13 cellular contexts compared by ENCODE assay signal in genomic region chr17:10171057-10171456, GRCh38. TPM values are rescaled to one million over a fixed set of nuclear protein-coding genes. Genes with fewer than 3 reads are reported as not detected.
DNase-seq lines count a peak whose midpoint lies in the region; ATAC-seq, FAIRE-seq and TF ChIP-seq lines count a peak whose summit lies in the region.
"Had no signal": no experiment of that assay in that cellular context is flagged by ENCODE, and none has a peak within 500 bp of the region (broad histone marks: within the 10 kb centered on the region; RNA-seq: fewer than 3 reads in every experiment).

No MANE protein-coding gene starts in this region.

- no peak overlapping the region for H3K23ac ChIP-seq in trophoblast cell (ENCODE audit: low read length)

- peaks cover 24% of the 10 kb centered on the region for H3K27me3 Mint-ChIP-seq in activated CD8-positive, alpha-beta T cell treated with anti-CD3 and anti-CD28 coated beads for 36 hours

- no peaks in the 10 kb centered on the region for H4K20me1 ChIP-seq in Loucy (ENCODE audit: insufficient read depth, low read length, poor library complexity, severe bottlenecking)

- intact Hi-C loops in activated CD8-positive, alpha-beta T cell treated with anti-CD3 and anti-CD28 coated beads for 36 hours (cut with micrococcal nuclease) = no loop called here

- H4K91ac ChIP-seq in trophoblast cell (ENCODE audit: low read depth, low read length) = no peak overlapping the region

- H2AFZ ChIP-seq in Loucy (ENCODE audit: low read length) (no peak overlapping the region), trophoblast cell (ENCODE audit: insufficient read depth, low read length, poor library complexity) (no peak overlapping the region)

- no peak for TF ChIP-seq CTCF in A549 (IDR thresholded peaks at IDR 0.05)
- TF ChIP-seq CTCF in Loucy (conservative IDR thresholded peaks at IDR 0.05; ENCODE audit: low read length) = no peak
- no peak for TF ChIP-seq CTCF in activated CD8-positive, alpha-beta T cell treated with anti-CD3 and anti-CD28 coated beads for 36 hours (IDR thresholded peaks at IDR 0.05)

- no peak for TF ChIP-seq POLR2A in A549 (IDR thresholded peaks at IDR 0.05; ENCODE audit: low read length)

- H3K27ac ChIP-seq in A549 (no peak overlapping the region), trophoblast cell (ENCODE audit: low read depth, low read length) (no peak overlapping the region)

- H3K79me1 ChIP-seq in trophoblast cell (ENCODE audit: low read length) = peaks cover 6% of the 10 kb centered on the region

- POLR2A ChIA-PET in A549 (lab: Yijun Ruan, JAX) = no interaction called here
- POLR2A ChIA-PET in activated CD8-positive, alpha-beta T cell treated with anti-CD3 and anti-CD28 coated beads for 36 hours (lab: Charles Lee) = no interaction called here

- no peaks in the 10 kb centered on the region for H3K27me3 ChIP-seq in Loucy (ENCODE audit: insufficient read depth, low read length, poor library complexity, severe bottlenecking)
- H3K27me3 ChIP-seq in trophoblast cell (ENCODE audit: insufficient read depth, low read length) = no peaks in the 10 kb centered on the region
- H3K27me3 ChIP-seq: upper lobe of left lung had no signal

- no peak overlapping the region for H3K4me3 ChIP-seq in A549
- no peak overlapping the region for H3K4me3 ChIP-seq in Loucy (ENCODE audit: low read length, poor library complexity, severe bottlenecking)
- no peak overlapping the region for H3K4me3 ChIP-seq in trophoblast cell (ENCODE audit: low read depth, low read length)
- H3K4me3 ChIP-seq: upper lobe of left lung had no signal

- H3K9me2 ChIP-seq in Loucy (replicated peaks; ENCODE audit: low read depth, low read length) = no peaks in the 10 kb centered on the region

- no peak overlapping the region for H3K14ac ChIP-seq in trophoblast cell (ENCODE audit: low read length)

- H3K4ac ChIP-seq in trophoblast cell (ENCODE audit: low read depth, low read length) = peak overlapping the region; percentile 12

- no peak overlapping the region for H2BK5ac ChIP-seq in trophoblast cell (ENCODE audit: low read depth, low read length, poor library complexity)

- no peaks in the 10 kb centered on the region for H3K4me1 ChIP-seq in A549
- peaks cover 33% of the 10 kb centered on the region for H3K4me1 ChIP-seq in Loucy (ENCODE audit: insufficient read depth, low read length, poor library complexity, severe bottlenecking)
- H3K4me1 ChIP-seq in trophoblast cell (ENCODE audit: control insufficient read depth in 1 of 2, insufficient read depth in 2 of 2, low read length in 2 of 2) = peaks cover 11 to 14% of the 10 kb centered on the region in 2 experiments

- H3F3A ChIP-seq in Loucy (ENCODE audit: low read depth) = no peaks in the 10 kb centered on the region

- no peak overlapping the region for H4K8ac ChIP-seq in trophoblast cell (ENCODE audit: low read depth, low read length)

- H3K79me2 ChIP-seq in Loucy (ENCODE audit: insufficient read depth, low read length) = peaks cover 92% of the 10 kb centered on the region
- peaks cover 2% of the 10 kb centered on the region for H3K79me2 ChIP-seq in trophoblast cell (ENCODE audit: control insufficient read depth, insufficient read depth, low read length, poor library complexity)

- peaks cover 2% of the 10 kb centered on the region for H3K36me3 Mint-ChIP-seq in activated CD8-positive, alpha-beta T cell treated with anti-CD3 and anti-CD28 coated beads for 36 hours (ENCODE audit: low read depth)

- DNase-seq in A549 (ENCODE audit: low read depth in 1 of 2, low spot score in 1 of 2) (no peak), globus pallidus (ENCODE audit: low spot score) (peak; percentile 53), trophoblast cell (no peak), NCI-H1930 (lab: John Stamatoyannopoulos, UW) (no peak)
- no peak for DNase-seq in activated CD8-positive, alpha-beta T cell treated with anti-CD3 and anti-CD28 coated beads for 36 hours
- DNase-seq: activated CD8-positive, alpha-beta memory T cell treated with anti-CD3 and anti-CD28 coated beads, Interleukin-2, amount 50 U/mL, for 48 hours; amniotic stem cell; effector CD4-positive, alpha-beta T cell; NCI-H446; upper lobe of left lung had no signal

- peak; percentile 32 for FAIRE-seq in A549 (lab: Jason Lieb, UNC)

- H3K9ac ChIP-seq in Loucy (ENCODE audit: low read depth, low read length, poor library complexity, severe bottlenecking) = peak overlapping the region; percentile 53
- H3K9ac ChIP-seq in trophoblast cell (ENCODE audit: low read length) = no peak overlapping the region

- WGBS in A549 (ENCODE audit: missing lambda C conversion rate) = 27% methylated on average over 7 of the region's 7 CpGs
- WGBS in trophoblast cell (ENCODE audit: extremely low coverage, insufficient coverage, insufficient read length) = no CpG with 5 or more reads among the region's 7 CpGs

- peaks cover 16% of the 10 kb centered on the region for H3K4me1 Mint-ChIP-seq in activated CD8-positive, alpha-beta T cell treated with anti-CD3 and anti-CD28 coated beads for 36 hours (ENCODE audit: low read depth)

- no peak overlapping the region for H4K12ac ChIP-seq in trophoblast cell (ENCODE audit: low read depth, low read length)

- TF ChIP-seq EP300 in A549 (IDR thresholded peaks at IDR 0.05) = no peak

- peak overlapping the region; percentile 33 for H3K18ac ChIP-seq in trophoblast cell (ENCODE audit: low read length)

- CTCF ChIA-PET in A549 (lab: Yijun Ruan, JAX) = no interaction called here
- CTCF ChIA-PET in activated CD8-positive, alpha-beta T cell treated with anti-CD3 and anti-CD28 coated beads for 36 hours (lab: Charles Lee) = no interaction called here

- peaks cover 7% of the 10 kb centered on the region; the same call in 2 of the 3 replicates for H3K9me3 ChIP-seq in A549
- H3K9me3 ChIP-seq in Loucy (ENCODE audit: insufficient read depth, low read depth, low read length) = no peaks in the 10 kb centered on the region
- H3K9me3 ChIP-seq in trophoblast cell (ENCODE audit: insufficient read depth, low read depth, low read length) = no peaks in the 10 kb centered on the region

- H3K4me2 ChIP-seq in A549 (no peak overlapping the region), Loucy (ENCODE audit: low read depth, low read length, poor library complexity, severe bottlenecking) (peak overlapping the region; percentile 64), trophoblast cell (ENCODE audit: low read length) (no peak overlapping the region)

- peak overlapping the region; percentile 23 for H2BK120ac ChIP-seq in trophoblast cell (ENCODE audit: insufficient read depth, low read length, poor library complexity)

- ATAC-seq in A549 = no peak
- no peak for ATAC-seq in HG02588 (IDR thresholded peaks at IDR 0.05; ENCODE audit: unreplicated experiment)
- no peak for ATAC-seq in HG03565 (IDR thresholded peaks at IDR 0.05; ENCODE audit: unreplicated experiment)
- ATAC-seq in activated CD8-positive, alpha-beta T cell treated with anti-CD3 and anti-CD28 coated beads for 36 hours = no peak

- H3K36me3 ChIP-seq in Loucy (ENCODE audit: insufficient read depth, low read length) = no peaks in the 10 kb centered on the region
- no peaks in the 10 kb centered on the region for H3K36me3 ChIP-seq in trophoblast cell (ENCODE audit: control insufficient read depth in 1 of 2, insufficient read depth in 2 of 2, low read length in 2 of 2)
- H3K36me3 ChIP-seq: upper lobe of left lung had no signal

- no peak overlapping the region for H2BK12ac ChIP-seq in trophoblast cell (ENCODE audit: low read length)

- no peak overlapping the region for H3K4me3 Mint-ChIP-seq in activated CD8-positive, alpha-beta T cell treated with anti-CD3 and anti-CD28 coated beads for 36 hours

- peaks cover 2% of the 10 kb centered on the region for H3K9me3 Mint-ChIP-seq in activated CD8-positive, alpha-beta T cell treated with anti-CD3 and anti-CD28 coated beads for 36 hours

- TF ChIP-seq RAD21 in A549 (conservative IDR thresholded peaks at IDR 0.05 in 1 of 2, IDR thresholded peaks at IDR 0.05 in 1 of 2) = no peak

- H3K27ac Mint-ChIP-seq in activated CD8-positive, alpha-beta T cell treated with anti-CD3 and anti-CD28 coated beads for 36 hours = no peak overlapping the region

- peak overlapping the region; percentile 56 for H2AK5ac ChIP-seq in trophoblast cell (ENCODE audit: low read length)

TF ChIP-seq in A549, 52 proteins besides CTCF, POLR2A, EP300 and RAD21 (continues in another document):
- no peak for TF ChIP-seq TP53 (CRISPR knock-in tag; IDR thresholded peaks at IDR 0.05)
- TF ChIP-seq CHD2 (IDR thresholded peaks at IDR 0.05; ENCODE audit: low read length, partially characterized antibody) = no peak
- no peak for TF ChIP-seq EHF (CRISPR knock-in tag; IDR thresholded peaks at IDR 0.05)
- TF ChIP-seq RARB (CRISPR knock-in tag; IDR thresholded peaks at IDR 0.05) = no peak
- TF ChIP-seq JUN (IDR thresholded peaks at IDR 0.05) = no peak
- no peak for TF ChIP-seq RFX5 (IDR thresholded peaks at IDR 0.05)
- no peak for TF ChIP-seq HOXB5 (CRISPR knock-in tag; IDR thresholded peaks at IDR 0.05)
- TF ChIP-seq, protein P1, sequence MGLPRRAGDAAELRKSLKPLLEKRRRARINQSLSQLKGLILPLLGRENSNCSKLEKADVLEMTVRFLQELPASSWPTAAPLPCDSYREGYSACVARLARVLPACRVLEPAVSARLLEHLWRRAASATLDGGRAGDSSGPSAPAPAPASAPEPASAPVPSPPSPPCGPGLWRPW (IDR thresholded peaks at IDR 0.05) = no peak
- no peak for TF ChIP-seq KDM1A (IDR thresholded peaks at IDR 0.05; ENCODE audit: low read depth)
- TF ChIP-seq, protein P2, sequence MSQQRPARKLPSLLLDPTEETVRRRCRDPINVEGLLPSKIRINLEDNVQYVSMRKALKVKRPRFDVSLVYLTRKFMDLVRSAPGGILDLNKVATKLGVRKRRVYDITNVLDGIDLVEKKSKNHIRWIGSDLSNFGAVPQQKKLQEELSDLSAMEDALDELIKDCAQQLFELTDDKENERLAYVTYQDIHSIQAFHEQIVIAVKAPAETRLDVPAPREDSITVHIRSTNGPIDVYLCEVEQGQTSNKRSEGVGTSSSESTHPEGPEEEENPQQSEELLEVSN (IDR thresholded peaks at IDR 0.05; ENCODE audit: borderline replicate concordance, low read depth) = no peak
- no peak for TF ChIP-seq JUNB (IDR thresholded peaks at IDR 0.05)
- no peak for TF ChIP-seq HOXB13 (CRISPR knock-in tag; IDR thresholded peaks at IDR 0.05; ENCODE audit: low read depth)

RNA-seq across cellular contexts. Expression of gene GAS7, which starts 27.3 kb away (rescaled TPM):
- polyA plus RNA-seq in A549 (2011; rRNA removed) (1.5 and 1.6 TPM in 2 replicates), A549 (2017; fragmentation: RNase III; extraction: RNeasy Plus Mini Kit Qiagen cat#74134 plus additional on column Dnase treatment) (1.2 to 1.4 TPM (median 1.3 TPM) in 3 replicates)
- 1.3 and 1.7 TPM in 2 replicates for polyA plus RNA-seq in A549 (2012; cell fraction: cytosol; rRNA removed)
- 0.62 and 1.3 TPM in 2 replicates for polyA plus RNA-seq in A549 (2012; cell fraction: nucleus; rRNA removed)
- 1.2 and 1.6 TPM in 2 replicates for polyA minus RNA-seq in A549 (2011; rRNA and poly(A)+ RNA removed)
- 18.4 and 20.0 TPM in 2 replicates for polyA plus RNA-seq in trophoblast cell (2013)
- total RNA-seq in activated CD8-positive, alpha-beta T cell treated with anti-CD3 and anti-CD28 coated beads for 36 hours = 1 to 10 TPM; 1.6 to 2.1 TPM
